ENCODE assay signal across 19 cellular contexts in the genomic region with DNA sequence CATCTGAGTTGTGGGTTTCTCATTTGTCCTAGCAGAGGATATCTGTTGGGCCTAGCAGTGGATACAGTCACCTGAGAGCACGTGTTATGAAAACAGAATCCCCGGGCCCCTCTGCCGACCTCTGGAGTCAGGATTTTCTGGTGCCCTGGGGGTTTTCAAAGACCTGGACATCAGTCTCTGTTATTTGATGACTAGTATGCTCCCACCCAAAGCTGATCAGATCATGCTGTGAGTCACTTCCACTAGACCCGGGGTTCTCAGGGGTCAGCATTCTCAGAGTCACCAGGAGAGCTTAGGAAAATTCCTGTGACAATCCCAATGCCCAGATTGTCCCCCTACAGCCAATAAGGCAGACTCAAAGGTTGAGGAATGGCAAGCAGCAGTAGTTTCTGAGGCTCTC. TPM values are rescaled to one million over a fixed set of nuclear protein-coding genes. Genes with fewer than 3 reads are reported as not detected.
DNase-seq lines count a peak whose midpoint lies in the region; ATAC-seq and TF ChIP-seq lines count a peak whose summit lies in the region.
"Had no signal": no experiment of that assay in that cellular context is flagged by ENCODE, and none has a peak within 500 bp of the region (broad histone marks: within the 10 kb centered on the region; RNA-seq: fewer than 3 reads in every experiment).

No MANE protein-coding gene starts in this region.

- dilution Hi-C loops in IMR-90 (cut with HindIII; ENCODE audit: low sequenced_read_pairs, unreplicated experiment), result loop anchor here (25.0 kb wide), 1 partner anchor 641 kb away; no protein-coding TSS in a partner anchor

- H2BK5ac ChIP-seq in IMR-90 (ENCODE audit: low read depth, low read length, poor library complexity, severe bottlenecking), result no peak overlapping the region

- no peak overlapping the region for H3K18ac ChIP-seq in IMR-90 (ENCODE audit: low read depth, low read length)

- CTCF ChIA-PET in IMR-90 (lab: Yijun Ruan, JAX), result interaction anchor here (0.9 to 1.9 kb wide), 3 partner anchors 197 to 670 kb away, joined by 6 to 7 read pairs (median 6); no protein-coding TSS in a partner anchor

- no peak overlapping the region for H3K23ac ChIP-seq in IMR-90 (ENCODE audit: low read depth, low read length)

- H3K4ac ChIP-seq in IMR-90 (ENCODE audit: low read depth, low read length), result no peak overlapping the region

- H4K5ac ChIP-seq in IMR-90 (ENCODE audit: low read depth, low read length), result no peak overlapping the region

- no peaks in the 10 kb centered on the region for H3K36me3 ChIP-seq in IMR-90 (ENCODE audit: control insufficient read depth, insufficient read depth, low read length)
- H3K36me3 ChIP-seq: MG63, Peyer's patch had no signal

- BruUV-seq in IMR-90 (replicated peaks; lab: Mats Ljungman, UMichigan), result no TSS peak

- 0 out of 2 replicates have a peak overlapping the region, but pooled peaks have one; percentile 50 for H2AK5ac ChIP-seq in IMR-90 (ENCODE audit: low read depth, low read length)

- H3K4me2 ChIP-seq in IMR-90 (ENCODE audit: low read depth, low read length), result no peak overlapping the region

- no peak overlapping the region for H4K8ac ChIP-seq in IMR-90 (ENCODE audit: low read depth in 2 of 2, low read length in 2 of 2)

- ATAC-seq in IMR-90 (ENCODE audit: low read depth), result no peak
- ATAC-seq in GM18870 (IDR thresholded peaks at IDR 0.05; ENCODE audit: unreplicated experiment), result no peak
- ATAC-seq in GM19397 (IDR thresholded peaks at IDR 0.05; ENCODE audit: unreplicated experiment), result no peak
- ATAC-seq in GM18873 (IDR thresholded peaks at IDR 0.05; ENCODE audit: low FRiP score, unreplicated experiment), result no peak
- ATAC-seq: HepG2 had no signal

- H4K91ac ChIP-seq in IMR-90 (ENCODE audit: insufficient read depth, low read depth, low read length), result no peak overlapping the region

- no peaks in the 10 kb centered on the region for H4K20me1 ChIP-seq in IMR-90 (ENCODE audit: insufficient read depth, low read length)

- H2BK20ac ChIP-seq in IMR-90 (ENCODE audit: low read depth, low read length), result no peak overlapping the region

- intact Hi-C loops in IMR-90 (cut with micrococcal nuclease), result no loop called here

- peak overlapping the region; percentile 68 for H2AFZ ChIP-seq in IMR-90 (replicated peaks; ENCODE audit: low read length, poor library complexity)

- peaks cover 4% of the 10 kb centered on the region for H3K27me3 ChIP-seq in IMR-90 (ENCODE audit: control insufficient read depth, insufficient read depth, low read length)
- H3K27me3 ChIP-seq: MG63, Peyer's patch had no signal

- no peak overlapping the region for H3K4me3 ChIP-seq in IMR-90 (ENCODE audit: insufficient read depth, low read depth, low read length)
- H3K4me3 ChIP-seq: MG63, Peyer's patch had no signal

- no peaks in the 10 kb centered on the region for H3K79me1 ChIP-seq in IMR-90 (ENCODE audit: low read depth in 1 of 2, low read length in 2 of 2)

- H3K9ac ChIP-seq in IMR-90 (ENCODE audit: low read depth, low read length), result no peak overlapping the region

- H3K9me3 ChIP-seq in IMR-90 (ENCODE audit: control insufficient read depth, insufficient read depth, low read length), result peaks cover 2% of the 10 kb centered on the region; the same call in 1 of the 2 replicates
- H3K9me3 ChIP-seq: MG63, Peyer's patch had no signal

- peak overlapping the region; percentile 57; the same call in 1 of the 2 replicates for H3K14ac ChIP-seq in IMR-90 (replicated peaks; ENCODE audit: low read depth, low read length)

- H2BK120ac ChIP-seq in IMR-90 (ENCODE audit: low read depth, low read length), result no peak overlapping the region

- no peak for TF ChIP-seq RAD21 in IMR-90 (IDR thresholded peaks at IDR 0.05; ENCODE audit: low read length)

- peak overlapping the region; percentile 1 for H2AK9ac ChIP-seq in IMR-90 (replicated peaks; ENCODE audit: low read depth, low read length, poor library complexity)

- no peak overlapping the region for H3K27ac ChIP-seq in IMR-90 (ENCODE audit: insufficient read depth, low read length)
- H3K27ac ChIP-seq: Peyer's patch had no signal

- no CpG with 5 or more reads among the region's 4 CpGs for WGBS in IMR-90 (ENCODE audit: extremely low coverage in 2 of 2, insufficient read length in 1 of 2), 2 experiments

- in situ Hi-C loops in IMR-90 (cut with MboI; ENCODE audit: low sequenced_read_pairs), result loop anchor here (5.0 to 10.0 kb wide), 3 partner anchors 196 to 794 kb away; no protein-coding TSS in a partner anchor

- no peaks in the 10 kb centered on the region for H3K9me1 ChIP-seq in IMR-90 (ENCODE audit: insufficient read depth, low read length)

- no peak overlapping the region for H3K56ac ChIP-seq in IMR-90 (ENCODE audit: extremely low read depth, insufficient read depth, low read length)

- peak; percentile 27 for DNase-seq in IMR-90
- DNase-seq in dermis blood vessel endothelial cell, result peak; percentile 62
- DNase-seq in lung microvascular endothelial cell (ENCODE audit: low read depth in 2 of 2), result peak; percentile 46 to 74
- no peak for DNase-seq in DMS53 treated with DMSO at 0.1 percent for 48 hours (lab: John Stamatoyannopoulos, UW; ENCODE audit: unreplicated experiment)
- DNase-seq: ACHN, AML-193, DMS 273 treated with DMSO at 0.1 percent for 48 hours, MG63, NCI-H1092, NCI-H146, NCI-H2081 treated with DMSO at 0.1 percent for 48 hours, NCI-H510A treated with DMSO at 0.1 percent for 48 hours, Peyer's patch, Right ventricle myocardium superior had no signal

- POLR2A ChIA-PET in IMR-90 (lab: Charles Lee; ENCODE audit: unreplicated experiment), result no interaction called here

- no peak overlapping the region for H2BK15ac ChIP-seq in IMR-90 (ENCODE audit: low read depth, low read length)

- no peaks in the 10 kb centered on the region for H3K4me1 ChIP-seq in IMR-90 (ENCODE audit: control insufficient read depth, insufficient read depth, low read length)
- H3K4me1 ChIP-seq: Peyer's patch had no signal

- no peak for TF ChIP-seq POLR2A in IMR-90 (IDR thresholded peaks at IDR 0.05; ENCODE audit: low read depth, low read length)

- no peak for TF ChIP-seq CTCF in IMR-90 (conservative IDR thresholded peaks at IDR 0.05; ENCODE audit: low read depth, low read length)

TF ChIP-seq in IMR-90, 13 proteins besides CTCF, POLR2A, EP300 and RAD21:
- no peak for TF ChIP-seq MAFK (IDR thresholded peaks at IDR 0.05; ENCODE audit: low read depth, low read length)
- TF ChIP-seq RCOR1 (IDR thresholded peaks at IDR 0.05; ENCODE audit: insufficient replicate concordance, low read length), result no peak
- TF ChIP-seq MAZ (IDR thresholded peaks at IDR 0.05; ENCODE audit: borderline replicate concordance, low read depth, low read length), result no peak
- no peak for TF ChIP-seq RFX5 (IDR thresholded peaks at IDR 0.05; ENCODE audit: low read depth, low read length)
- no peak for TF ChIP-seq SMC3 (IDR thresholded peaks at IDR 0.05; ENCODE audit: low read depth, low read length)
- no peak for TF ChIP-seq NFE2L2 (IDR thresholded peaks at IDR 0.05; ENCODE audit: low read depth, low read length)
- no peak for TF ChIP-seq BHLHE40 (IDR thresholded peaks at IDR 0.05; ENCODE audit: low read depth, low read length)
- TF ChIP-seq, protein P1, sequence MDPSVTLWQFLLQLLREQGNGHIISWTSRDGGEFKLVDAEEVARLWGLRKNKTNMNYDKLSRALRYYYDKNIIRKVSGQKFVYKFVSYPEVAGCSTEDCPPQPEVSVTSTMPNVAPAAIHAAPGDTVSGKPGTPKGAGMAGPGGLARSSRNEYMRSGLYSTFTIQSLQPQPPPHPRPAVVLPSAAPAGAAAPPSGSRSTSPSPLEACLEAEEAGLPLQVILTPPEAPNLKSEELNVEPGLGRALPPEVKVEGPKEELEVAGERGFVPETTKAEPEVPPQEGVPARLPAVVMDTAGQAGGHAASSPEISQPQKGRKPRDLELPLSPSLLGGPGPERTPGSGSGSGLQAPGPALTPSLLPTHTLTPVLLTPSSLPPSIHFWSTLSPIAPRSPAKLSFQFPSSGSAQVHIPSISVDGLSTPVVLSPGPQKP (IDR thresholded peaks at IDR 0.05; ENCODE audit: borderline replicate concordance, low read depth, low read length), result no peak
- no peak for TF ChIP-seq CHD1 (IDR thresholded peaks at IDR 0.05; ENCODE audit: low read depth, low read length)
- TF ChIP-seq, protein P2, sequence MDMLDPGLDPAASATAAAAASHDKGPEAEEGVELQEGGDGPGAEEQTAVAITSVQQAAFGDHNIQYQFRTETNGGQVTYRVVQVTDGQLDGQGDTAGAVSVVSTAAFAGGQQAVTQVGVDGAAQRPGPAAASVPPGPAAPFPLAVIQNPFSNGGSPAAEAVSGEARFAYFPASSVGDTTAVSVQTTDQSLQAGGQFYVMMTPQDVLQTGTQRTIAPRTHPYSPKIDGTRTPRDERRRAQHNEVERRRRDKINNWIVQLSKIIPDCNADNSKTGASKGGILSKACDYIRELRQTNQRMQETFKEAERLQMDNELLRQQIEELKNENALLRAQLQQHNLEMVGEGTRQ (IDR thresholded peaks at IDR 0.05; ENCODE audit: low read depth, low read length), result no peak
- no peak for TF ChIP-seq MXI1 (IDR thresholded peaks at IDR 0.05; ENCODE audit: borderline replicate concordance, low read depth, low read length)
- no peak for TF ChIP-seq CEBPB (IDR thresholded peaks at IDR 0.05; ENCODE audit: low read depth, low read length)
- no peak for TF ChIP-seq FOS (IDR thresholded peaks at IDR 0.05; ENCODE audit: low read depth, low read length)
TF ChIP-seq in IMR-90: peak in this region for 0.

RNA-seq across cellular contexts. Expression of a gene that starts 38.7 kb away (rescaled TPM):
- total RNA-seq in IMR-90 (2012; rRNA removed) (not detected in 2 replicates), dermis blood vessel endothelial cell (0.23 and 0.34 TPM in 2 replicates), lung microvascular endothelial cell (under 0.01 and 0.22 TPM in 2 replicates)
- polyA plus RNA-seq in IMR-90 (2012; rRNA removed), result not detected in 2 replicates
- polyA plus RNA-seq in IMR-90 (2012; cell fraction: cytosol; rRNA removed), result not detected in 2 replicates
- 0.17 TPM in 1 of 2 replicates, not detected in the other for polyA plus RNA-seq in IMR-90 (2012; cell fraction: nucleus; rRNA removed; ENCODE audit: low replicate concordance)
- total RNA-seq: Daoy, HepG2, Peyer's patch, Right ventricle myocardium superior had no signal
- polyA plus RNA-seq: HepG2 had no signal
